ENCODE assay signal across 8 cellular contexts in genomic region chr19:4181053-4181508, GRCh38.
DNase-seq lines count a peak whose midpoint lies in the region; ATAC-seq and TF ChIP-seq lines count a peak whose summit lies in the region.

No MANE protein-coding gene starts in this region.

- no peak for ATAC-seq in central memory CD8-positive, alpha-beta T cell (replicated peaks; ENCODE audit: extremely low read depth, poor library complexity, severe bottlenecking)
- no peak for ATAC-seq in GM21723 (IDR thresholded peaks at IDR 0.05; ENCODE audit: unreplicated experiment)

- no peak overlapping the region for H3K27ac Mint-ChIP-seq in central memory CD8-positive, alpha-beta T cell (ENCODE audit: low read depth)

- H3K4me3 Mint-ChIP-seq in central memory CD8-positive, alpha-beta T cell = peak overlapping the region; percentile 98

- no peak for DNase-seq in GM12864 (ENCODE audit: low read depth)
- DNase-seq in central memory CD8-positive, alpha-beta T cell (ENCODE audit: low spot score in 2 of 2) = no peak
- no peak for DNase-seq in NCI-H524 (lab: John Stamatoyannopoulos, UW)
- DNase-seq in NCI-H226 = no peak
- no peak for DNase-seq in activated gamma-delta T cell treated with Interleukin-2 at 50 U/mL for 16 hours

- H3K9me3 ChIP-seq in OCI-LY1 (ENCODE audit: low read length) = no peaks in the 10 kb centered on the region
- H3K9me3 ChIP-seq in neuron (ENCODE audit: low read length) = no peaks in the 10 kb centered on the region

- no peaks in the 10 kb centered on the region for H3K36me3 ChIP-seq in OCI-LY1 (ENCODE audit: insufficient read depth, low read length)
- peaks cover 22% of the 10 kb centered on the region for H3K36me3 ChIP-seq in neuron (ENCODE audit: insufficient read depth, low read length)

- no peaks in the 10 kb centered on the region for H3K79me2 ChIP-seq in OCI-LY1 (ENCODE audit: insufficient read depth, low read length)

- H3K4me1 ChIP-seq in OCI-LY1 (ENCODE audit: insufficient read depth, low read length, severe bottlenecking) = peaks cover 37% of the 10 kb centered on the region
- no peaks in the 10 kb centered on the region for H3K4me1 ChIP-seq in neuron (ENCODE audit: insufficient read depth, low read length)

- TF ChIP-seq CTCF in GM12864 (IDR thresholded peaks at IDR 0.05; ENCODE audit: low read depth, low read length, missing control alignments) (no peak), OCI-LY1 (IDR thresholded peaks at IDR 0.05; ENCODE audit: low read length) (no peak)

- H3K4me1 Mint-ChIP-seq in central memory CD8-positive, alpha-beta T cell = peaks cover 38% of the 10 kb centered on the region

- H3K27me3 ChIP-seq in OCI-LY1 (ENCODE audit: insufficient read depth, low read length) (no peaks in the 10 kb centered on the region), neuron (ENCODE audit: insufficient read depth, low read length) (no peaks in the 10 kb centered on the region)

- no peaks in the 10 kb centered on the region for H3F3A ChIP-seq in OCI-LY1 (ENCODE audit: insufficient read depth, low read length)

- peak overlapping the region; percentile 99 for H3K4me2 ChIP-seq in OCI-LY1 (ENCODE audit: low read length)

- H3K4me3 ChIP-seq in GM12864 (ENCODE audit: low read depth, low read length) (peak overlapping the region; percentile 24), OCI-LY1 (ENCODE audit: low read depth, low read length, poor library complexity, severe bottlenecking) (peak overlapping the region; percentile 98), neuron (ENCODE audit: low read length) (peak overlapping the region; percentile 73)

- H4K20me1 ChIP-seq in OCI-LY1 (ENCODE audit: insufficient read depth, low read length) = no peaks in the 10 kb centered on the region

- no peak overlapping the region; the same call in 1 of the 2 replicates for H3K9ac ChIP-seq in OCI-LY1 (ENCODE audit: low read length)

- peaks cover 32% of the 10 kb centered on the region for H3K36me3 Mint-ChIP-seq in central memory CD8-positive, alpha-beta T cell (ENCODE audit: insufficient read depth)

- H3K9me2 ChIP-seq in OCI-LY1 (ENCODE audit: low read depth, low read length) = no peaks in the 10 kb centered on the region

- no peaks in the 10 kb centered on the region for H3K27me3 Mint-ChIP-seq in central memory CD8-positive, alpha-beta T cell

- no peak overlapping the region for H2AFZ ChIP-seq in OCI-LY1 (ENCODE audit: low read length)
- no peak overlapping the region for H2AFZ ChIP-seq in neuron (ENCODE audit: low read depth, low read length)

- H3K27ac ChIP-seq in OCI-LY1 (ENCODE audit: low read depth, low read length, poor library complexity, severe bottlenecking) = peak overlapping the region; percentile 75

- no peaks in the 10 kb centered on the region for H3K9me3 Mint-ChIP-seq in central memory CD8-positive, alpha-beta T cell

Comparison
In these comparisons a context has a peak if more than half of its experiments do, and no peak if none do; other contexts are left out.
1. H3K4me3 ChIP-seq: peak in every context shown above with its lines; median percentile 98 in OCI-LY1; 73 in neuron; 24 in GM12864.